ENCODE assay signal across 14 cellular contexts in genomic region chr10:35637456-35637855, GRCh38. TPM values are rescaled to one million over a fixed set of nuclear protein-coding genes. Genes with fewer than 3 reads are reported as not detected.
DNase-seq lines count a peak whose midpoint lies in the region; TF ChIP-seq lines count a peak whose summit lies in the region.
"Had no signal": no experiment of that assay in that cellular context is flagged by ENCODE, and none has a peak within 500 bp of the region (broad histone marks: within the 10 kb centered on the region; RNA-seq: fewer than 3 reads in every experiment).

No MANE protein-coding gene starts in this region.

- 0% methylated on average over 3 of the region's 8 CpGs for WGBS in mesodermal cell (ENCODE audit: insufficient coverage in 2 of 2), 2 experiments
- WGBS in thyroid gland, 2 donors = 34 to 43% methylated on average over 8 of the region's 8 CpGs

- no peaks in the 10 kb centered on the region for H3K27me3 ChIP-seq in thyroid gland
- H3K27me3 ChIP-seq: adrenal gland had no signal

- H3K36me3 ChIP-seq in mesodermal cell (ENCODE audit: control insufficient read depth, insufficient read depth, low read length) (no peaks in the 10 kb centered on the region), thyroid gland (no peaks in the 10 kb centered on the region)
- H3K36me3 ChIP-seq: adrenal gland had no signal

- H3K27ac Mint-ChIP-seq in chondrocyte (ENCODE audit: unreplicated experiment) = peak overlapping the region; percentile 50
- H3K27ac Mint-ChIP-seq: T-helper 17 cell had no signal

- intact Hi-C loops in thyroid gland (cut with DNase I) = loop anchor here (5.0 to 10.0 kb wide), 3 partner anchors 1087 to 1247 kb away; no protein-coding TSS in a partner anchor

- no peaks in the 10 kb centered on the region for H3K9me3 Mint-ChIP-seq in chondrocyte (ENCODE audit: low read depth)

- H3K9me3 ChIP-seq in mesodermal cell (ENCODE audit: control insufficient read depth, low read length) (no peaks in the 10 kb centered on the region), thyroid gland (no peaks in the 10 kb centered on the region)
- H3K9me3 ChIP-seq: adrenal gland had no signal

- peak; percentile 57 for DNase-seq in NCI-H82 (lab: John Stamatoyannopoulos, UW)
- no peak for DNase-seq in NCI-H82 treated with DMSO at 0.1 percent for 48 hours (lab: John Stamatoyannopoulos, UW; ENCODE audit: unreplicated experiment)
- no peak for DNase-seq in chondrocyte (ENCODE audit: low spot score)
- DNase-seq in thyroid gland = peak; percentile 3 to 7
- DNase-seq in DMS153 treated with DMSO at 0.1 percent for 48 hours (lab: John Stamatoyannopoulos, UW; ENCODE audit: unreplicated experiment) = no peak
- no peak for DNase-seq in NCI-H2227 (lab: John Stamatoyannopoulos, UW; ENCODE audit: unreplicated experiment)
- no peak for DNase-seq in UCSD-AML1 (lab: John Stamatoyannopoulos, UW; ENCODE audit: unreplicated experiment)
- DNase-seq: activated T-cell treated with anti-CD3 and anti-CD28 coated beads, Interleukin-2, amount 50 U/mL, for 48 hours; adrenal gland; NCI-H1048; T-helper 17 cell had no signal

- H3K4me1 Mint-ChIP-seq in chondrocyte (ENCODE audit: low read depth) = peaks cover 40% of the 10 kb centered on the region

- peaks cover 14% of the 10 kb centered on the region for H3K36me3 Mint-ChIP-seq in chondrocyte (ENCODE audit: low read depth)

- no peak overlapping the region for H3K27ac ChIP-seq in mesodermal cell (ENCODE audit: low read depth, low read length, severe bottlenecking)
- H3K27ac ChIP-seq in thyroid gland = no peak overlapping the region
- H3K27ac ChIP-seq: adrenal gland had no signal

- no peak for TF ChIP-seq POLR2A in thyroid gland (IDR thresholded peaks at IDR 0.05)

- H3K27me3 Mint-ChIP-seq in chondrocyte (ENCODE audit: low read depth) = no peaks in the 10 kb centered on the region

- peak overlapping the region; percentile 62 for H3K4me3 Mint-ChIP-seq in chondrocyte (ENCODE audit: unreplicated experiment)
- H3K4me3 Mint-ChIP-seq: T-helper 17 cell had no signal

- TF ChIP-seq CTCF in chondrocyte (IDR thresholded peaks at IDR 0.05) (no peak), thyroid gland (IDR thresholded peaks at IDR 0.05) (no peak)

- H3K4me3 ChIP-seq in mesodermal cell (ENCODE audit: extremely low read depth, insufficient read depth, low read length, poor library complexity, severe bottlenecking) (peak overlapping the region; percentile 41), thyroid gland (replicated peaks in 1 of 3) (no peak overlapping the region)
- H3K4me3 ChIP-seq: adrenal gland had no signal

- H3K4me1 ChIP-seq in mesodermal cell (ENCODE audit: control insufficient read depth, insufficient read depth, low read length, poor library complexity, severe bottlenecking) (peaks cover 18% of the 10 kb centered on the region), thyroid gland (peaks cover 21 to 37% of the 10 kb centered on the region in 2 donors)

RNA-seq across cellular contexts. Expression of gene FZD8, which starts 4.6 kb away (rescaled TPM):
- total RNA-seq in chondrocyte (86.9 to 163 TPM (median 89.5 TPM) in 3 replicates), thyroid gland (10 to 100 TPM; 12.4 to 21.5 (median 19.9) TPM)
- polyA plus RNA-seq in mesodermal cell (2013, experiment 1 of 2) = 15.9 TPM
- 17.3 TPM for polyA plus RNA-seq in mesodermal cell (2013, experiment 2 of 2)

RNA-seq across cellular contexts. Expression of gene GJD4, which starts 32.3 kb away (rescaled TPM):
- total RNA-seq in chondrocyte = not detected in 3 replicates
- not detected for polyA plus RNA-seq in mesodermal cell (2013, experiment 1 of 2)
- not detected for polyA plus RNA-seq in mesodermal cell (2013, experiment 2 of 2)
- total RNA-seq in thyroid gland = not detected
- total RNA-seq: adrenal gland, dermis microvascular lymphatic vessel endothelial cell, HepG2 had no signal
- polyA plus RNA-seq: adrenal gland, HepG2 had no signal

Comparison
In these comparisons a context has a peak if more than half of its experiments do, and no peak if none do; other contexts are left out.
1. DNase-seq: peak in NCI-H82 (single experiment) and thyroid gland (2 of 2); none in NCI-H82 treated with DMSO at 0.1 percent for 48 hours (single experiment), chondrocyte (single experiment), DMS153 treated with DMSO at 0.1 percent for 48 hours (single experiment), NCI-H2227 (single experiment) and UCSD-AML1 (single experiment).